Comparison of ENCODE assay signal across 8 cellular contexts in genomic region chr2:127081826-127082633, GRCh38. TPM values are rescaled to one million over a fixed set of nuclear protein-coding genes. Genes with fewer than 3 reads are reported as not detected.
DNase-seq lines count a peak whose midpoint lies in the region; ATAC-seq lines count a peak whose summit lies in the region.

No MANE protein-coding gene starts in this region.

- in situ Hi-C loops in KBM-7 (cut with MboI; ENCODE audit: low pct_unique_long_range_greater_than_20kb, low sequenced_read_pairs): no loop called here

- H3K4me1 Mint-ChIP-seq in activated CD4-positive, alpha-beta T cell treated with anti-CD3 and anti-CD28 coated beads, Interleukin-2, amount 10 ng/mL, durations not matched to agents 7 days and 5 days: peaks cover 83% of the 10 kb centered on the region

- peaks cover 6% of the 10 kb centered on the region for H3K9me3 Mint-ChIP-seq in activated CD4-positive, alpha-beta T cell treated with anti-CD3 and anti-CD28 coated beads, Interleukin-2, amount 10 ng/mL, durations not matched to agents 7 days and 5 days

- H3K4me3 Mint-ChIP-seq in activated CD4-positive, alpha-beta T cell treated with anti-CD3 and anti-CD28 coated beads, Interleukin-2, amount 10 ng/mL, durations not matched to agents 7 days and 5 days: peak overlapping the region; percentile 88

- intact Hi-C loops in sciatic nerve (cut with DNase I): no loop called here

- H3K27ac Mint-ChIP-seq in activated CD4-positive, alpha-beta T cell treated with anti-CD3 and anti-CD28 coated beads, Interleukin-2, amount 10 ng/mL, durations not matched to agents 7 days and 5 days: peak overlapping the region; percentile 92

- peaks cover 19% of the 10 kb centered on the region for H3K36me3 Mint-ChIP-seq in activated CD4-positive, alpha-beta T cell treated with anti-CD3 and anti-CD28 coated beads, Interleukin-2, amount 10 ng/mL, durations not matched to agents 7 days and 5 days (ENCODE audit: low read depth)

- POLR2A ChIA-PET in activated CD4-positive, alpha-beta T cell treated with anti-CD3 and anti-CD28 coated beads, Interleukin-2, amount 10 ng/mL, durations not matched to agents 7 days and 5 days (lab: Charles Lee): interaction anchor here (0.6 kb wide), 1 partner anchor 25 kb away, joined by 3 read pairs; the partner anchor contains the start of gene BIN1

- ATAC-seq in GM18511 (IDR thresholded peaks at IDR 0.05; ENCODE audit: unreplicated experiment) (peak; percentile 55), HG02885 (IDR thresholded peaks at IDR 0.05; ENCODE audit: poor library complexity, unreplicated experiment) (peak; percentile 54), sciatic nerve (peak; percentile 28)

- H3K27me3 Mint-ChIP-seq in activated CD4-positive, alpha-beta T cell treated with anti-CD3 and anti-CD28 coated beads, Interleukin-2, amount 10 ng/mL, durations not matched to agents 7 days and 5 days: no peaks in the 10 kb centered on the region

- CTCF ChIA-PET in activated CD4-positive, alpha-beta T cell treated with anti-CD3 and anti-CD28 coated beads, Interleukin-2, amount 10 ng/mL, durations not matched to agents 7 days and 5 days (lab: Charles Lee): interaction anchor here (0.8 to 11.3 kb wide), 4 partner anchors 8 to 23 kb away, joined by 3 to 101 read pairs (median 4); no protein-coding TSS in a partner anchor

- DNase-seq in activated CD4-positive, alpha-beta T cell treated with anti-CD3 and anti-CD28 coated beads, Interleukin-2, amount 10 ng/mL, durations not matched to agents 7 days and 5 days: peak; percentile 87
- DNase-seq in effector CD8-positive, alpha-beta T cell (lab: John Stamatoyannopoulos, UW): peak; percentile 52
- DNase-seq in sciatic nerve (ENCODE audit: low spot score) (no peak), KBM-7 (no peak), RPMI8226 (no peak), LoVo (ENCODE audit: low spot score) (no peak)

RNA-seq across cellular contexts. Expression of gene BIN1, which starts 24.9 kb away (rescaled TPM):
- total RNA-seq in activated CD4-positive, alpha-beta T cell treated with anti-CD3 and anti-CD28 coated beads, Interleukin-2, amount 10 ng/mL, durations not matched to agents 7 days and 5 days: 100 to 1,000 TPM; 140 to 148 TPM
- total RNA-seq in sciatic nerve: 62.8 TPM

Comparison
In these comparisons a context has a peak if more than half of its experiments do, and no peak if none do; other contexts are left out.
1. DNase-seq: peak in activated CD4-positive, alpha-beta T cell treated with anti-CD3 and anti-CD28 coated beads, Interleukin-2, amount 10 ng/mL, durations not matched to agents 7 days and 5 days (single experiment) and effector CD8-positive, alpha-beta T cell (single experiment); none in sciatic nerve (single experiment), KBM-7 (single experiment), RPMI8226 (single experiment) and LoVo (single experiment).
2. Peak in every context shown above with its lines, with median percentiles within 50 percentile points of each other: ATAC-seq.